Comparison of ENCODE assay signal across 14 cellular contexts in genomic region chr17:48484256-48484655, GRCh38. TPM values are rescaled to one million over a fixed set of nuclear protein-coding genes. Genes with fewer than 3 reads are reported as not detected.
DNase-seq lines count a peak whose midpoint lies in the region; ATAC-seq and TF ChIP-seq lines count a peak whose summit lies in the region.
"Had no signal": no experiment of that assay in that cellular context is flagged by ENCODE, and none has a peak within 500 bp of the region (broad histone marks: within the 10 kb centered on the region; RNA-seq: fewer than 3 reads in every experiment).

No MANE protein-coding gene starts in this region.

- peak overlapping the region; percentile 32; the same call in 2 of the 3 replicates for H2BK15ac ChIP-seq in IMR-90 (ENCODE audit: low read depth, low read length)

- H3K14ac ChIP-seq in IMR-90 (replicated peaks; ENCODE audit: low read depth, low read length), result peak overlapping the region; percentile 96

- peak overlapping the region; percentile 77 for H3K18ac ChIP-seq in IMR-90 (ENCODE audit: low read depth, low read length)

- peak overlapping the region; percentile 46 for H2AK5ac ChIP-seq in IMR-90 (ENCODE audit: low read depth, low read length)

- H3K4me2 ChIP-seq in BLaER1 (peak overlapping the region; percentile 69), IMR-90 (ENCODE audit: low read depth, low read length) (peak overlapping the region; percentile 70)

- TF ChIP-seq CTCF in IMR-90 (conservative IDR thresholded peaks at IDR 0.05; ENCODE audit: low read depth, low read length), result no peak

- H3K9ac ChIP-seq in BLaER1, result no peak overlapping the region
- H3K9ac ChIP-seq in IMR-90 (ENCODE audit: low read depth, low read length), result peak overlapping the region; percentile 4; the same call in 1 of the 2 replicates

- no peak overlapping the region for H2AFZ ChIP-seq in IMR-90 (replicated peaks; ENCODE audit: low read length, poor library complexity)

- peak overlapping the region; percentile 25 to 76 for H4K8ac ChIP-seq in IMR-90 (ENCODE audit: low read depth in 2 of 2, low read length in 2 of 2)

- peak overlapping the region; percentile 26 for H2AK9ac ChIP-seq in IMR-90 (replicated peaks; ENCODE audit: low read depth, low read length, poor library complexity)

- H3K9me3 Mint-ChIP-seq in activated T-helper 2 cell treated with anti-CD3 and anti-CD28 coated beads, Interferon-gamma antibody, Interleukin-2, Interleukin-4, amounts not matched to agents 10 μg/mL and 5 μg/mL and 100 μg/mL, durations not matched to agents 14 hours and 24 hours and 36 hours, result no peaks in the 10 kb centered on the region
- H3K9me3 Mint-ChIP-seq: activated naive CD4-positive, alpha-beta T cell treated with anti-CD3 and anti-CD28 coated beads, Interleukin-2, amount 50 U/mL, for 72 hours had no signal

- no peak for TF ChIP-seq POLR2A in IMR-90 (IDR thresholded peaks at IDR 0.05; ENCODE audit: low read depth, low read length)

- H3K4me3 Mint-ChIP-seq in activated T-helper 2 cell treated with anti-CD3 and anti-CD28 coated beads, Interferon-gamma antibody, Interleukin-2, Interleukin-4, amounts not matched to agents 10 μg/mL and 5 μg/mL and 100 μg/mL, durations not matched to agents 14 hours and 24 hours and 36 hours (ENCODE audit: low read depth), result no peak overlapping the region
- H3K4me3 Mint-ChIP-seq: activated CD8-positive, alpha-beta memory T cell treated with anti-CD3 and anti-CD28 coated beads, Interleukin-2, amount 10 ng/mL, durations not matched to agents 7 days and 5 days had no signal

- H2BK5ac ChIP-seq in IMR-90 (ENCODE audit: low read depth, low read length, poor library complexity, severe bottlenecking), result peak overlapping the region; percentile 76

- peaks cover 22% of the 10 kb centered on the region for H3K9me1 ChIP-seq in IMR-90 (ENCODE audit: insufficient read depth, low read length)

- no TSS peak for BruUV-seq in IMR-90 (replicated peaks; lab: Mats Ljungman, UMichigan)

- H4K91ac ChIP-seq in IMR-90 (ENCODE audit: insufficient read depth, low read depth, low read length), result peak overlapping the region; percentile 85

- peak overlapping the region; percentile 74 for H4K5ac ChIP-seq in IMR-90 (ENCODE audit: low read depth, low read length)

- no peaks in the 10 kb centered on the region for H4K20me1 ChIP-seq in BLaER1
- peaks cover 8% of the 10 kb centered on the region; the same call in 1 of the 2 replicates for H4K20me1 ChIP-seq in IMR-90 (ENCODE audit: insufficient read depth, low read length)

- H3K4me3 ChIP-seq in BLaER1 (no peak overlapping the region), IMR-90 (ENCODE audit: insufficient read depth, low read depth, low read length) (no peak overlapping the region), mesodermal cell (ENCODE audit: extremely low read depth, insufficient read depth, low read length, poor library complexity, severe bottlenecking) (no peak overlapping the region)
- H3K4me3 ChIP-seq: coronary artery had no signal

- no peaks in the 10 kb centered on the region for H3K27me3 Mint-ChIP-seq in activated T-helper 2 cell treated with anti-CD3 and anti-CD28 coated beads, Interferon-gamma antibody, Interleukin-2, Interleukin-4, amounts not matched to agents 10 μg/mL and 5 μg/mL and 100 μg/mL, durations not matched to agents 14 hours and 24 hours and 36 hours (ENCODE audit: low read depth)

- CTCF ChIA-PET in IMR-90 (lab: Yijun Ruan, JAX), result no interaction called here

- DNase-seq in IMR-90, result peak; percentile 76
- no peak for DNase-seq in activated T-helper 2 cell treated with anti-CD3 and anti-CD28 coated beads, Interferon-gamma antibody, Interleukin-2, Interleukin-4, amounts not matched to agents 10 μg/mL and 5 μg/mL and 100 μg/mL, durations not matched to agents 14 hours and 24 hours and 36 hours (ENCODE audit: low spot score)
- no peak for DNase-seq in NCI-H774 (lab: John Stamatoyannopoulos, UW)
- no peak for DNase-seq in NCI-H2107 (lab: John Stamatoyannopoulos, UW)
- no peak for DNase-seq in OCI-M2 (lab: John Stamatoyannopoulos, UW; ENCODE audit: unreplicated experiment)
- DNase-seq in NCI-H2171 treated with DMSO at 0.1 percent for 48 hours (lab: John Stamatoyannopoulos, UW), result no peak
- DNase-seq: activated CD8-positive, alpha-beta memory T cell treated with anti-CD3 and anti-CD28 coated beads, Interleukin-2, amount 10 ng/mL, durations not matched to agents 7 days and 5 days; C1 segment of cervical spinal cord; NCI-H1048; NCI-H446 treated with DMSO at 0.1 percent for 48 hours had no signal

- peak overlapping the region; percentile 90 for H3K56ac ChIP-seq in IMR-90 (ENCODE audit: extremely low read depth, insufficient read depth, low read length)

- H3K4me1 ChIP-seq in BLaER1 (peaks cover 28% of the 10 kb centered on the region), IMR-90 (ENCODE audit: control insufficient read depth, insufficient read depth, low read length) (peaks cover 19% of the 10 kb centered on the region), mesodermal cell (ENCODE audit: control insufficient read depth, insufficient read depth, low read length, poor library complexity, severe bottlenecking) (peaks cover 30% of the 10 kb centered on the region)

- TF ChIP-seq RAD21 in IMR-90 (IDR thresholded peaks at IDR 0.05; ENCODE audit: low read length), result no peak

- H3K9me3 ChIP-seq in BLaER1 (no peaks in the 10 kb centered on the region), IMR-90 (ENCODE audit: control insufficient read depth, insufficient read depth, low read length) (no peaks in the 10 kb centered on the region), mesodermal cell (ENCODE audit: control insufficient read depth, low read length) (no peaks in the 10 kb centered on the region)

- peaks cover 0 to 37% of the 10 kb centered on the region in 2 experiments; a peak in 3 of 4 replicates for H3K79me1 ChIP-seq in IMR-90 (ENCODE audit: low read depth in 1 of 2, low read length in 2 of 2)

- H3K27ac ChIP-seq in BLaER1 (no peak overlapping the region), IMR-90 (ENCODE audit: insufficient read depth, low read length) (peak overlapping the region; percentile 74), mesodermal cell (ENCODE audit: low read depth, low read length, severe bottlenecking) (peak overlapping the region; percentile 69)
- H3K27ac ChIP-seq: coronary artery had no signal

- dilution Hi-C loops in IMR-90 (cut with HindIII; ENCODE audit: low sequenced_read_pairs, unreplicated experiment), result no loop called here

- POLR2A ChIA-PET in IMR-90 (lab: Charles Lee; ENCODE audit: unreplicated experiment), result interaction anchor here (1.6 to 2.0 kb wide), 2 partner anchors 103 to 109 kb away, joined by 5 to 14 read pairs; partner anchors contain the start of gene HOXB5

- H3K27me3 ChIP-seq in BLaER1 (peaks cover 5% of the 10 kb centered on the region; the same call in 1 of the 2 replicates), IMR-90 (ENCODE audit: control insufficient read depth, insufficient read depth, low read length) (no peaks in the 10 kb centered on the region)

- peak overlapping the region; percentile 91 for H3K4ac ChIP-seq in IMR-90 (ENCODE audit: low read depth, low read length)

- intact Hi-C loops in IMR-90 (cut with micrococcal nuclease), result loop anchor here (2.0 kb wide), 1 partner anchor 57 kb away; no protein-coding TSS in a partner anchor
- intact Hi-C loops in activated T-helper 2 cell treated with anti-CD3 and anti-CD28 coated beads, Interferon-gamma antibody, Interleukin-2, Interleukin-4, amounts not matched to agents 10 μg/mL and 5 μg/mL and 100 μg/mL, durations not matched to agents 14 hours and 24 hours and 36 hours (cut with micrococcal nuclease), result loop anchor here (2.0 kb wide), 1 partner anchor 23 kb away; no protein-coding TSS in a partner anchor

- peak overlapping the region; percentile 87 for H2BK20ac ChIP-seq in IMR-90 (ENCODE audit: low read depth, low read length)

- H3K36me3 ChIP-seq in BLaER1 (no peaks in the 10 kb centered on the region), IMR-90 (ENCODE audit: control insufficient read depth, insufficient read depth, low read length) (no peaks in the 10 kb centered on the region), mesodermal cell (ENCODE audit: control insufficient read depth, insufficient read depth, low read length) (no peaks in the 10 kb centered on the region)

- peak overlapping the region; percentile 98 for H2BK120ac ChIP-seq in IMR-90 (ENCODE audit: low read depth, low read length)

- peak overlapping the region; percentile 99 for H3K23ac ChIP-seq in IMR-90 (ENCODE audit: low read depth, low read length)

- in situ Hi-C loops in IMR-90 (cut with MboI; ENCODE audit: low sequenced_read_pairs), result no loop called here

- peak; percentile 16 for ATAC-seq in IMR-90 (ENCODE audit: low read depth)

- peak overlapping the region; percentile 43 for H3K27ac Mint-ChIP-seq in activated T-helper 2 cell treated with anti-CD3 and anti-CD28 coated beads, Interferon-gamma antibody, Interleukin-2, Interleukin-4, amounts not matched to agents 10 μg/mL and 5 μg/mL and 100 μg/mL, durations not matched to agents 14 hours and 24 hours and 36 hours
- H3K27ac Mint-ChIP-seq: activated CD8-positive, alpha-beta memory T cell treated with anti-CD3 and anti-CD28 coated beads, Interleukin-2, amount 10 ng/mL, durations not matched to agents 7 days and 5 days had no signal

- H3K4me1 Mint-ChIP-seq in activated T-helper 2 cell treated with anti-CD3 and anti-CD28 coated beads, Interferon-gamma antibody, Interleukin-2, Interleukin-4, amounts not matched to agents 10 μg/mL and 5 μg/mL and 100 μg/mL, durations not matched to agents 14 hours and 24 hours and 36 hours (ENCODE audit: low read depth), result peaks cover 41% of the 10 kb centered on the region

- WGBS in IMR-90 (ENCODE audit: extremely low coverage in 2 of 2, insufficient read length in 1 of 2), 2 experiments, result no CpG with 5 or more reads among the region's 3 CpGs
- WGBS in mesodermal cell (ENCODE audit: insufficient coverage in 2 of 2), 2 experiments, result 89 to 100% methylated on average over 1 of the region's 3 CpGs

- H3K36me3 Mint-ChIP-seq in activated T-helper 2 cell treated with anti-CD3 and anti-CD28 coated beads, Interferon-gamma antibody, Interleukin-2, Interleukin-4, amounts not matched to agents 10 μg/mL and 5 μg/mL and 100 μg/mL, durations not matched to agents 14 hours and 24 hours and 36 hours (ENCODE audit: low read depth), result peaks cover 3% of the 10 kb centered on the region
- H3K36me3 Mint-ChIP-seq: activated CD8-positive, alpha-beta memory T cell treated with anti-CD3 and anti-CD28 coated beads, Interleukin-2, amount 10 ng/mL, durations not matched to agents 7 days and 5 days; activated naive CD4-positive, alpha-beta T cell treated with anti-CD3 and anti-CD28 coated beads, Interleukin-2, amount 50 U/mL, for 72 hours had no signal

RNA-seq across cellular contexts. Expression of gene HOXB1, which starts 46.6 kb away (rescaled TPM):
- total RNA-seq in IMR-90 (2012; rRNA removed), result not detected in 2 replicates
- not detected in 2 replicates for polyA plus RNA-seq in IMR-90 (2012; rRNA removed)
- not detected in 2 replicates for polyA plus RNA-seq in IMR-90 (2012; cell fraction: cytosol; rRNA removed)
- 0.05 TPM in 1 of 2 replicates, not detected in the other for polyA plus RNA-seq in IMR-90 (2012; cell fraction: nucleus; rRNA removed; ENCODE audit: low replicate concordance)
- not detected in 2 replicates for total RNA-seq in activated T-helper 2 cell treated with anti-CD3 and anti-CD28 coated beads, Interferon-gamma antibody, Interleukin-2, Interleukin-4, amounts not matched to agents 10 μg/mL and 5 μg/mL and 100 μg/mL, durations not matched to agents 14 hours and 24 hours and 36 hours
- polyA plus RNA-seq in mesodermal cell (2013, experiment 1 of 2), result 10.0 TPM
- 14.1 TPM for polyA plus RNA-seq in mesodermal cell (2013, experiment 2 of 2)
- total RNA-seq: activated CD8-positive, alpha-beta memory T cell treated with anti-CD3 and anti-CD28 coated beads, Interleukin-2, amount 10 ng/mL, durations not matched to agents 7 days and 5 days; activated naive CD4-positive, alpha-beta T cell treated with anti-CD3 and anti-CD28 coated beads, Interleukin-2, amount 50 U/mL, for 72 hours had no signal

RNA-seq across cellular contexts. Expression of gene SKAP1, which starts 54.2 kb away (rescaled TPM):
- total RNA-seq in IMR-90 (2012; rRNA removed), result not detected in 2 replicates
- polyA plus RNA-seq in IMR-90 (2012; rRNA removed), result not detected in 2 replicates
- not detected in 2 replicates for polyA plus RNA-seq in IMR-90 (2012; cell fraction: cytosol; rRNA removed)
- polyA plus RNA-seq in IMR-90 (2012; cell fraction: nucleus; rRNA removed; ENCODE audit: low replicate concordance), result not detected in 2 replicates
- 60.5 and 67.9 TPM in 2 replicates for total RNA-seq in activated T-helper 2 cell treated with anti-CD3 and anti-CD28 coated beads, Interferon-gamma antibody, Interleukin-2, Interleukin-4, amounts not matched to agents 10 μg/mL and 5 μg/mL and 100 μg/mL, durations not matched to agents 14 hours and 24 hours and 36 hours
- 2.0 TPM for polyA plus RNA-seq in mesodermal cell (2013, experiment 1 of 2)
- polyA plus RNA-seq in mesodermal cell (2013, experiment 2 of 2), result 3.4 TPM

Comparison
In these comparisons a context has a peak if more than half of its experiments do, and no peak if none do; other contexts are left out.
1. RNA of gene SKAP1, which starts 54.2 kb away (total RNA-seq): 60.5 to 67.9 TPM in activated T-helper 2 cell treated with anti-CD3 and anti-CD28 coated beads, Interferon-gamma antibody, Interleukin-2, Interleukin-4, amounts not matched to agents 10 μg/mL and 5 μg/mL and 100 μg/mL, durations not matched to agents 14 hours and 24 hours and 36 hours; not detected in IMR-90; every median in the first group is over 10 times any median in the second.